ENCODE assay signal across 1 cellular context in the genomic region with DNA sequence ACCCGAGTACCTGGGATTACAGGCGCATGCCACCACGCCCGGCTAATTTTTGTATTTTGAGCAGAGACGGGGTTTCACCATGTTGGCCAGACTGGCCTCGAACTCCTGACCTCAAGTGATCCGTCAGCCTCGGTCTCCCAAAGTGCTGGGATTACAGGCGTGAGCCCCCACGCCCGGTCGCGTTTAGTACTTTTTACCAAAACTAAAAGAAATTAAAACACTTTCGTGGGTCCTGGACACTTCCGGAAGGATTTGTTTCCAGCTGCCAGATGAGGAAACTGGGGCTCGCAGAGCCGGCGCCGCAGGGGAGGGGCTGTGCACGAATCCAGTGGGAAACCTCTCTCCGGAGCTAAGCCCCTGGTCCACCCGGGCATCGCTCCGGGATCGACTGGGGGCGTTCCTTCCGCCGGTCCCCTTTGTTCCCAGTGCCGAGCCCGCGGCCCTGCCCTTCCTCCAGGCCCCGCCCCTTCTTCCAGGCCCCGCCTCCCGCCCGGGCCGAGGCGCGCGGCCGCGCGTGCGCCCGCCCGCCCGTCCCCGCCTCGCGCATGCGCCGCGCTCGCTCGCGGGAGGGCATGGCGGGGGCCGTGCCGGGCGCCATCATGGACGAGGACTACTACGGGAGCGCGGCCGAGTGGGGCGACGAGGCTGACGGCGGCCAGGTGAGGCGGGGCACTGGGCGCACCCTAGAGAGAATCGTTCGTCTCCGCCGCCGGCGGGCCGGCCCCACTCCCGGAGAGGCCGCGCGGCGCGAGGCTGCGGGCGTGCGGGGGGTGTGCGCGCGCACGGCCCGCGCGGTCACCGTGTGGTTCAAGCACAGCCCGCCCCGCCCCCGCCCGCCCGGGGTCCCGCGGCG.
TF ChIP-seq lines count a peak whose summit lies in the region.

A gene with protein sequence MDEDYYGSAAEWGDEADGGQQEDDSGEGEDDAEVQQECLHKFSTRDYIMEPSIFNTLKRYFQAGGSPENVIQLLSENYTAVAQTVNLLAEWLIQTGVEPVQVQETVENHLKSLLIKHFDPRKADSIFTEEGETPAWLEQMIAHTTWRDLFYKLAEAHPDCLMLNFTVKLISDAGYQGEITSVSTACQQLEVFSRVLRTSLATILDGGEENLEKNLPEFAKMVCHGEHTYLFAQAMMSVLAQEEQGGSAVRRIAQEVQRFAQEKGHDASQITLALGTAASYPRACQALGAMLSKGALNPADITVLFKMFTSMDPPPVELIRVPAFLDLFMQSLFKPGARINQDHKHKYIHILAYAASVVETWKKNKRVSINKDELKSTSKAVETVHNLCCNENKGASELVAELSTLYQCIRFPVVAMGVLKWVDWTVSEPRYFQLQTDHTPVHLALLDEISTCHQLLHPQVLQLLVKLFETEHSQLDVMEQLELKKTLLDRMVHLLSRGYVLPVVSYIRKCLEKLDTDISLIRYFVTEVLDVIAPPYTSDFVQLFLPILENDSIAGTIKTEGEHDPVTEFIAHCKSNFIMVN (plus strand): TSS at position 546 of the 853 bp plus-strand sequence. CDS start 54 bp downstream, at position 600.

TF ChIP-seq in HEK293, 187 proteins besides CTCF, POLR2A, EP300 and RAD21 (continued from another document and continues in another):
- TF ChIP-seq, protein P1, sequence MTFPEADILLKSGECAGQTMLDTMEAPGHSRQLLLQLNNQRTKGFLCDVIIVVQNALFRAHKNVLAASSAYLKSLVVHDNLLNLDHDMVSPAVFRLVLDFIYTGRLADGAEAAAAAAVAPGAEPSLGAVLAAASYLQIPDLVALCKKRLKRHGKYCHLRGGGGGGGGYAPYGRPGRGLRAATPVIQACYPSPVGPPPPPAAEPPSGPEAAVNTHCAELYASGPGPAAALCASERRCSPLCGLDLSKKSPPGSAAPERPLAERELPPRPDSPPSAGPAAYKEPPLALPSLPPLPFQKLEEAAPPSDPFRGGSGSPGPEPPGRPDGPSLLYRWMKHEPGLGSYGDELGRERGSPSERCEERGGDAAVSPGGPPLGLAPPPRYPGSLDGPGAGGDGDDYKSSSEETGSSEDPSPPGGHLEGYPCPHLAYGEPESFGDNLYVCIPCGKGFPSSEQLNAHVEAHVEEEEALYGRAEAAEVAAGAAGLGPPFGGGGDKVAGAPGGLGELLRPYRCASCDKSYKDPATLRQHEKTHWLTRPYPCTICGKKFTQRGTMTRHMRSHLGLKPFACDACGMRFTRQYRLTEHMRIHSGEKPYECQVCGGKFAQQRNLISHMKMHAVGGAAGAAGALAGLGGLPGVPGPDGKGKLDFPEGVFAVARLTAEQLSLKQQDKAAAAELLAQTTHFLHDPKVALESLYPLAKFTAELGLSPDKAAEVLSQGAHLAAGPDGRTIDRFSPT (tag by site-specific recombination; IDR thresholded peaks at IDR 0.05), result 0 out of 2 replicates have a peak, but pooled peaks have one; percentile 31
- TF ChIP-seq, protein P2, sequence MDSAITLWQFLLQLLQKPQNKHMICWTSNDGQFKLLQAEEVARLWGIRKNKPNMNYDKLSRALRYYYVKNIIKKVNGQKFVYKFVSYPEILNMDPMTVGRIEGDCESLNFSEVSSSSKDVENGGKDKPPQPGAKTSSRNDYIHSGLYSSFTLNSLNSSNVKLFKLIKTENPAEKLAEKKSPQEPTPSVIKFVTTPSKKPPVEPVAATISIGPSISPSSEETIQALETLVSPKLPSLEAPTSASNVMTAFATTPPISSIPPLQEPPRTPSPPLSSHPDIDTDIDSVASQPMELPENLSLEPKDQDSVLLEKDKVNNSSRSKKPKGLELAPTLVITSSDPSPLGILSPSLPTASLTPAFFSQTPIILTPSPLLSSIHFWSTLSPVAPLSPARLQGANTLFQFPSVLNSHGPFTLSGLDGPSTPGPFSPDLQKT (IDR thresholded peaks at IDR 0.05; ENCODE audit: borderline replicate concordance, low read depth, low read length), result no peak
- TF ChIP-seq YY1 (tag by site-specific recombination; IDR thresholded peaks at IDR 0.05) (peak; percentile 69; the same call in 1 of the 2 replicates), GLIS1 (tag by site-specific recombination; IDR thresholded peaks at IDR 0.05) (peak; percentile 34; the same call in 1 of the 2 replicates), ZNF473 (tag by site-specific recombination; IDR thresholded peaks at IDR 0.05) (no peak), ZNF335 (tag by site-specific recombination; conservative IDR thresholded peaks at IDR 0.05) (peak; percentile 78), ZNF521 (tag by site-specific recombination; IDR thresholded peaks at IDR 0.05) (no peak), ZNF629 (tag by site-specific recombination; IDR thresholded peaks at IDR 0.05) (no peak), ZNF548 (tag by site-specific recombination; IDR thresholded peaks at IDR 0.05) (no peak), ZNF571 (tag by site-specific recombination; IDR thresholded peaks at IDR 0.05) (no peak), MZF1 (tag by site-specific recombination; IDR thresholded peaks at IDR 0.05; ENCODE audit: borderline replicate concordance) (no peak), ZNF621 (tag by site-specific recombination; IDR thresholded peaks at IDR 0.05) (no peak), ZNF510 (tag by site-specific recombination; IDR thresholded peaks at IDR 0.05; ENCODE audit: insufficient replicate concordance) (no peak), GLI4 (tag by site-specific recombination; IDR thresholded peaks at IDR 0.05) (no peak), ZNF23 (tag by site-specific recombination; IDR thresholded peaks at IDR 0.05; ENCODE audit: borderline replicate concordance) (no peak), ZNF558 (tag by site-specific recombination; IDR thresholded peaks at IDR 0.05) (no peak), ZNF223 (tag by site-specific recombination; IDR thresholded peaks at IDR 0.05) (no peak), ZNF768 (tag by site-specific recombination; IDR thresholded peaks at IDR 0.05) (no peak), ZNF837 (tag by site-specific recombination; IDR thresholded peaks at IDR 0.05) (no peak), MEIS1 (CRISPR knock-in tag; IDR thresholded peaks at IDR 0.05; ENCODE audit: borderline replicate concordance) (no peak), SCRT1 (tag by site-specific recombination; IDR thresholded peaks at IDR 0.05; ENCODE audit: borderline replicate concordance) (no peak), ZNF114 (tag by site-specific recombination; IDR thresholded peaks at IDR 0.05) (no peak), SALL2 (tag by site-specific recombination; IDR thresholded peaks at IDR 0.05; ENCODE audit: borderline replicate concordance) (no peak), TRIM28 (IDR thresholded peaks at IDR 0.05; ENCODE audit: borderline replicate concordance, low read length) (no peak), ZNF585B (tag by site-specific recombination; IDR thresholded peaks at IDR 0.05) (no peak), SP3 (tag by site-specific recombination; IDR thresholded peaks at IDR 0.05) (peak; percentile 61), ZNF416 (tag by site-specific recombination; IDR thresholded peaks at IDR 0.05) (no peak), ZNF184 (tag by site-specific recombination; IDR thresholded peaks at IDR 0.05) (no peak), KLF16 (tag by site-specific recombination; IDR thresholded peaks at IDR 0.05) (no peak; the same call in 1 of the 2 replicates), ZNF16 (tag by site-specific recombination; IDR thresholded peaks at IDR 0.05; ENCODE audit: low read depth) (no peak), MYNN (tag by site-specific recombination; IDR thresholded peaks at IDR 0.05; ENCODE audit: borderline replicate concordance) (no peak), ZNF175 (tag by site-specific recombination; IDR thresholded peaks at IDR 0.05) (no peak), ZNF2 (tag by site-specific recombination; IDR thresholded peaks at IDR 0.05) (no peak)
- TF ChIP-seq, protein P3, sequence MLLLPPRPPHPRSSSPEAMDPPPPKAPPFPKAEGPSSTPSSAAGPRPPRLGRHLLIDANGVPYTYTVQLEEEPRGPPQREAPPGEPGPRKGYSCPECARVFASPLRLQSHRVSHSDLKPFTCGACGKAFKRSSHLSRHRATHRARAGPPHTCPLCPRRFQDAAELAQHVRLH (tag by site-specific recombination; IDR thresholded peaks at IDR 0.05), result no peak
- TF ChIP-seq, protein P4, sequence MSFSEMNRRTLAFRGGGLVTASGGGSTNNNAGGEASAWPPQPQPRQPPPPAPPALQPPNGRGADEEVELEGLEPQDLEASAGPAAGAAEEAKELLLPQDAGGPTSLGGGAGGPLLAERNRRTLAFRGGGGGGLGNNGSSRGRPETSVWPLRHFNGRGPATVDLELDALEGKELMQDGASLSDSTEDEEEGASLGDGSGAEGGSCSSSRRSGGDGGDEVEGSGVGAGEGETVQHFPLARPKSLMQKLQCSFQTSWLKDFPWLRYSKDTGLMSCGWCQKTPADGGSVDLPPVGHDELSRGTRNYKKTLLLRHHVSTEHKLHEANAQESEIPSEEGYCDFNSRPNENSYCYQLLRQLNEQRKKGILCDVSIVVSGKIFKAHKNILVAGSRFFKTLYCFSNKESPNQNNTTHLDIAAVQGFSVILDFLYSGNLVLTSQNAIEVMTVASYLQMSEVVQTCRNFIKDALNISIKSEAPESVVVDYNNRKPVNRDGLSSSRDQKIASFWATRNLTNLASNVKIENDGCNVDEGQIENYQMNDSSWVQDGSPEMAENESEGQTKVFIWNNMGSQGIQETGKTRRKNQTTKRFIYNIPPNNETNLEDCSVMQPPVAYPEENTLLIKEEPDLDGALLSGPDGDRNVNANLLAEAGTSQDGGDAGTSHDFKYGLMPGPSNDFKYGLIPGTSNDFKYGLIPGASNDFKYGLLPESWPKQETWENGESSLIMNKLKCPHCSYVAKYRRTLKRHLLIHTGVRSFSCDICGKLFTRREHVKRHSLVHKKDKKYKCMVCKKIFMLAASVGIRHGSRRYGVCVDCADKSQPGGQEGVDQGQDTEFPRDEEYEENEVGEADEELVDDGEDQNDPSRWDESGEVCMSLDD (tag by site-specific recombination; IDR thresholded peaks at IDR 0.05), result no peak; the same call in 1 of the 2 replicates
- TF ChIP-seq, protein P5, sequence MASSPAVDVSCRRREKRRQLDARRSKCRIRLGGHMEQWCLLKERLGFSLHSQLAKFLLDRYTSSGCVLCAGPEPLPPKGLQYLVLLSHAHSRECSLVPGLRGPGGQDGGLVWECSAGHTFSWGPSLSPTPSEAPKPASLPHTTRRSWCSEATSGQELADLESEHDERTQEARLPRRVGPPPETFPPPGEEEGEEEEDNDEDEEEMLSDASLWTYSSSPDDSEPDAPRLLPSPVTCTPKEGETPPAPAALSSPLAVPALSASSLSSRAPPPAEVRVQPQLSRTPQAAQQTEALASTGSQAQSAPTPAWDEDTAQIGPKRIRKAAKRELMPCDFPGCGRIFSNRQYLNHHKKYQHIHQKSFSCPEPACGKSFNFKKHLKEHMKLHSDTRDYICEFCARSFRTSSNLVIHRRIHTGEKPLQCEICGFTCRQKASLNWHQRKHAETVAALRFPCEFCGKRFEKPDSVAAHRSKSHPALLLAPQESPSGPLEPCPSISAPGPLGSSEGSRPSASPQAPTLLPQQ (tag by site-specific recombination; IDR thresholded peaks at IDR 0.05), result no peak
- TF ChIP-seq, protein P6, sequence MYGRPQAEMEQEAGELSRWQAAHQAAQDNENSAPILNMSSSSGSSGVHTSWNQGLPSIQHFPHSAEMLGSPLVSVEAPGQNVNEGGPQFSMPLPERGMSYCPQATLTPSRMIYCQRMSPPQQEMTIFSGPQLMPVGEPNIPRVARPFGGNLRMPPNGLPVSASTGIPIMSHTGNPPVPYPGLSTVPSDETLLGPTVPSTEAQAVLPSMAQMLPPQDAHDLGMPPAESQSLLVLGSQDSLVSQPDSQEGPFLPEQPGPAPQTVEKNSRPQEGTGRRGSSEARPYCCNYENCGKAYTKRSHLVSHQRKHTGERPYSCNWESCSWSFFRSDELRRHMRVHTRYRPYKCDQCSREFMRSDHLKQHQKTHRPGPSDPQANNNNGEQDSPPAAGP (tag by site-specific recombination; IDR thresholded peaks at IDR 0.05), result 0 out of 2 replicates have a peak, but pooled peaks have one; percentile 11
- TF ChIP-seq, protein P7, sequence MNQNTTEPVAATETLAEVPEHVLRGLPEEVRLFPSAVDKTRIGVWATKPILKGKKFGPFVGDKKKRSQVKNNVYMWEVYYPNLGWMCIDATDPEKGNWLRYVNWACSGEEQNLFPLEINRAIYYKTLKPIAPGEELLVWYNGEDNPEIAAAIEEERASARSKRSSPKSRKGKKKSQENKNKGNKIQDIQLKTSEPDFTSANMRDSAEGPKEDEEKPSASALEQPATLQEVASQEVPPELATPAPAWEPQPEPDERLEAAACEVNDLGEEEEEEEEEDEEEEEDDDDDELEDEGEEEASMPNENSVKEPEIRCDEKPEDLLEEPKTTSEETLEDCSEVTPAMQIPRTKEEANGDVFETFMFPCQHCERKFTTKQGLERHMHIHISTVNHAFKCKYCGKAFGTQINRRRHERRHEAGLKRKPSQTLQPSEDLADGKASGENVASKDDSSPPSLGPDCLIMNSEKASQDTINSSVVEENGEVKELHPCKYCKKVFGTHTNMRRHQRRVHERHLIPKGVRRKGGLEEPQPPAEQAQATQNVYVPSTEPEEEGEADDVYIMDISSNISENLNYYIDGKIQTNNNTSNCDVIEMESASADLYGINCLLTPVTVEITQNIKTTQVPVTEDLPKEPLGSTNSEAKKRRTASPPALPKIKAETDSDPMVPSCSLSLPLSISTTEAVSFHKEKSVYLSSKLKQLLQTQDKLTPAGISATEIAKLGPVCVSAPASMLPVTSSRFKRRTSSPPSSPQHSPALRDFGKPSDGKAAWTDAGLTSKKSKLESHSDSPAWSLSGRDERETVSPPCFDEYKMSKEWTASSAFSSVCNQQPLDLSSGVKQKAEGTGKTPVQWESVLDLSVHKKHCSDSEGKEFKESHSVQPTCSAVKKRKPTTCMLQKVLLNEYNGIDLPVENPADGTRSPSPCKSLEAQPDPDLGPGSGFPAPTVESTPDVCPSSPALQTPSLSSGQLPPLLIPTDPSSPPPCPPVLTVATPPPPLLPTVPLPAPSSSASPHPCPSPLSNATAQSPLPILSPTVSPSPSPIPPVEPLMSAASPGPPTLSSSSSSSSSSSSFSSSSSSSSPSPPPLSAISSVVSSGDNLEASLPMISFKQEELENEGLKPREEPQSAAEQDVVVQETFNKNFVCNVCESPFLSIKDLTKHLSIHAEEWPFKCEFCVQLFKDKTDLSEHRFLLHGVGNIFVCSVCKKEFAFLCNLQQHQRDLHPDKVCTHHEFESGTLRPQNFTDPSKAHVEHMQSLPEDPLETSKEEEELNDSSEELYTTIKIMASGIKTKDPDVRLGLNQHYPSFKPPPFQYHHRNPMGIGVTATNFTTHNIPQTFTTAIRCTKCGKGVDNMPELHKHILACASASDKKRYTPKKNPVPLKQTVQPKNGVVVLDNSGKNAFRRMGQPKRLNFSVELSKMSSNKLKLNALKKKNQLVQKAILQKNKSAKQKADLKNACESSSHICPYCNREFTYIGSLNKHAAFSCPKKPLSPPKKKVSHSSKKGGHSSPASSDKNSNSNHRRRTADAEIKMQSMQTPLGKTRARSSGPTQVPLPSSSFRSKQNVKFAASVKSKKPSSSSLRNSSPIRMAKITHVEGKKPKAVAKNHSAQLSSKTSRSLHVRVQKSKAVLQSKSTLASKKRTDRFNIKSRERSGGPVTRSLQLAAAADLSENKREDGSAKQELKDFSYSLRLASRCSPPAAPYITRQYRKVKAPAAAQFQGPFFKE (tag by site-specific recombination; IDR thresholded peaks at IDR 0.05; ENCODE audit: borderline replicate concordance), result no peak
- TF ChIP-seq, protein P8, sequence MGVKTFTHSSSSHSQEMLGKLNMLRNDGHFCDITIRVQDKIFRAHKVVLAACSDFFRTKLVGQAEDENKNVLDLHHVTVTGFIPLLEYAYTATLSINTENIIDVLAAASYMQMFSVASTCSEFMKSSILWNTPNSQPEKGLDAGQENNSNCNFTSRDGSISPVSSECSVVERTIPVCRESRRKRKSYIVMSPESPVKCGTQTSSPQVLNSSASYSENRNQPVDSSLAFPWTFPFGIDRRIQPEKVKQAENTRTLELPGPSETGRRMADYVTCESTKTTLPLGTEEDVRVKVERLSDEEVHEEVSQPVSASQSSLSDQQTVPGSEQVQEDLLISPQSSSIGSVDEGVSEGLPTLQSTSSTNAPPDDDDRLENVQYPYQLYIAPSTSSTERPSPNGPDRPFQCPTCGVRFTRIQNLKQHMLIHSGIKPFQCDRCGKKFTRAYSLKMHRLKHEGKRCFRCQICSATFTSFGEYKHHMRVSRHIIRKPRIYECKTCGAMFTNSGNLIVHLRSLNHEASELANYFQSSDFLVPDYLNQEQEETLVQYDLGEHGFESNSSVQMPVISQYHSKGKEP (tag by site-specific recombination; IDR thresholded peaks at IDR 0.05), result no peak
